34 cellular contexts compared by ENCODE assay signal in the genomic region with DNA sequence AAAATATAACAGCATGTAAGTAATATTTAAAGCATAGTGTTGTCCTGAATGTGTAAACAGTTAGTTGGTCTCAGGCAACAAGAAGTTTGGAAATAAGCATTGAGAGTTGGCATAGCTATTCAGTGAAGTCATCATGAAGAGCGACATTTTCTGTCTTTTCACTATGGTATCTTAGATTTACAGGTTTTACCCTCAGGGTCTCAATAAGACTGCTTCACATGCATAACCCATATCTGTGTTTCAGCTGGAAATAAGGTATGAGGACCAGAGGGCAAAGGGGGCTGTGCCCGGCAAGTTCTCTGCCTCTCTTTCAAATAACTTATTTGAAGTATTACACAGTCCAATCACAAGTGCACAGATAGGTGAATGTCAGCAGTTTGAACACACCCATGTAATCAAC.
"Had no signal": no experiment of that assay in that cellular context is flagged by ENCODE, and none has a peak within 500 bp of the region (broad histone marks: within the 10 kb centered on the region; RNA-seq: fewer than 3 reads in every experiment).

No MANE protein-coding gene starts in this region.

- H3K4me2 ChIP-seq: KMS-11 had no signal

- H3K36me3 ChIP-seq: MG63 had no signal

- H3K27ac ChIP-seq: KMS-11 had no signal

- H3K9ac ChIP-seq: KMS-11 had no signal

- H3K4me3 ChIP-seq: MG63 had no signal

- H3K27me3 ChIP-seq: MG63 had no signal

- DNase-seq: Karpas-422, Kasumi-1, MG63, MM.1S, MV-4-11, NCI-H1048, NCI-H1092, NCI-H1092 treated with DMSO at 0.1 percent for 48 hours, NCI-H1105, NCI-H1105 treated with DMSO at 0.1 percent for 48 hours, NCI-H1417, NCI-H1417 treated with DMSO at 0.1 percent for 48 hours, NCI-H1436, NCI-H1436 treated with DMSO at 0.1 percent for 48 hours, NCI-H146, NCI-H1694, NCI-H1694 treated with DMSO at 0.1 percent for 48 hours, NCI-H187, NCI-H187 treated with DMSO at 0.1 percent for 48 hours, NCI-H1930, NCI-H2029, NCI-H2029 treated with DMSO at 0.1 percent for 48 hours, NCI-H2081, NCI-H2081 treated with DMSO at 0.1 percent for 48 hours, NCI-H2107, NCI-H2171, NCI-H2171 treated with DMSO at 0.1 percent for 48 hours, NCI-H2227 treated with DMSO at 0.1 percent for 48 hours, NCI-H226, NCI-H345, NCI-H446, NCI-H446 treated with DMSO at 0.1 percent for 48 hours, NCI-H510A had no signal

- H3K9me3 ChIP-seq: MG63 had no signal
